ENCODE assay signal across 1 cellular context in genomic region chr6:42315991-42316378, GRCh38.
TF ChIP-seq lines count a peak whose summit lies in the region.

No MANE protein-coding gene starts in this region.

TF ChIP-seq in K562, 482 proteins besides CTCF, POLR2A, EP300 and RAD21 (continued from another document):
- no peak for TF ChIP-seq TSHZ1 (CRISPR knock-in tag; IDR thresholded peaks at IDR 0.05)
- no peak for TF ChIP-seq RHOXF2B (CRISPR knock-in tag; conservative IDR thresholded peaks at IDR 0.05)
- no peak for TF ChIP-seq RBM34 (IDR thresholded peaks at IDR 0.05; ENCODE audit: borderline replicate concordance, insufficient read depth, low read length)
- TF ChIP-seq ZNF696 (CRISPR knock-in tag; conservative IDR thresholded peaks at IDR 0.05) = no peak
- TF ChIP-seq CBX1 (IDR thresholded peaks at IDR 0.05; ENCODE audit: low read depth) = no peak
- no peak for TF ChIP-seq MBD2 (IDR thresholded peaks at IDR 0.05; ENCODE audit: borderline replicate concordance, low read depth)
- TF ChIP-seq LARP7 (IDR thresholded peaks at IDR 0.05) = no peak
- TF ChIP-seq ESRRA (IDR thresholded peaks at IDR 0.05; ENCODE audit: borderline replicate concordance, low read depth) = no peak; the same call in 1 of the 2 replicates
- TF ChIP-seq NCOA6 (IDR thresholded peaks at IDR 0.05) = no peak
- TF ChIP-seq ZBTB12 (CRISPR knock-in tag; IDR thresholded peaks at IDR 0.05) = no peak
- TF ChIP-seq RUNX1 (IDR thresholded peaks at IDR 0.05; ENCODE audit: low read depth) = no peak
- TF ChIP-seq SRSF7 (optimal IDR thresholded peaks at IDR 0.05; ENCODE audit: low read depth, low read length) = no peak
- TF ChIP-seq HMG20A (CRISPR knock-in tag; conservative IDR thresholded peaks at IDR 0.05) = no peak
- TF ChIP-seq U2AF1 (optimal IDR thresholded peaks at IDR 0.05; ENCODE audit: low read depth, low read length) = no peak
- TF ChIP-seq GTF2E2 (tag; IDR thresholded peaks at IDR 0.05) = 0 out of 2 replicates have a peak, but pooled peaks have one; percentile 2
- no peak for TF ChIP-seq USF1 (CRISPR knock-in tag; IDR thresholded peaks at IDR 0.05)
- TF ChIP-seq, protein P1, sequence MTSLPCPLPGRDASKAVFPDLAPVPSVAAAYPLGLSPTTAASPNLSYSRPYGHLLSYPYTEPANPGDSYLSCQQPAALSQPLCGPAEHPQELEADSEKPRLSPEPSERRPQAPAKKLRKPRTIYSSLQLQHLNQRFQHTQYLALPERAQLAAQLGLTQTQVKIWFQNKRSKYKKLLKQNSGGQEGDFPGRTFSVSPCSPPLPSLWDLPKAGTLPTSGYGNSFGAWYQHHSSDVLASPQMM (CRISPR knock-in tag; IDR thresholded peaks at IDR 0.05) = no peak
- TF ChIP-seq ZNF232 (CRISPR knock-in tag; IDR thresholded peaks at IDR 0.05) = no peak
- TF ChIP-seq PRDM10 (IDR thresholded peaks at IDR 0.05; ENCODE audit: partially characterized antibody) = no peak
- TF ChIP-seq ZNF778 (CRISPR knock-in tag; IDR thresholded peaks at IDR 0.05) = no peak
- TF ChIP-seq, protein P2, sequence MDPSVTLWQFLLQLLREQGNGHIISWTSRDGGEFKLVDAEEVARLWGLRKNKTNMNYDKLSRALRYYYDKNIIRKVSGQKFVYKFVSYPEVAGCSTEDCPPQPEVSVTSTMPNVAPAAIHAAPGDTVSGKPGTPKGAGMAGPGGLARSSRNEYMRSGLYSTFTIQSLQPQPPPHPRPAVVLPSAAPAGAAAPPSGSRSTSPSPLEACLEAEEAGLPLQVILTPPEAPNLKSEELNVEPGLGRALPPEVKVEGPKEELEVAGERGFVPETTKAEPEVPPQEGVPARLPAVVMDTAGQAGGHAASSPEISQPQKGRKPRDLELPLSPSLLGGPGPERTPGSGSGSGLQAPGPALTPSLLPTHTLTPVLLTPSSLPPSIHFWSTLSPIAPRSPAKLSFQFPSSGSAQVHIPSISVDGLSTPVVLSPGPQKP (CRISPR knock-in tag; IDR thresholded peaks at IDR 0.05) = no peak
- TF ChIP-seq RCOR1 (IDR thresholded peaks at IDR 0.05; ENCODE audit: borderline replicate concordance in 1 of 2, low read depth in 2 of 2, low read length in 2 of 2) = peak in 1 of 2 experiments; percentile 23; a peak in 1 of 4 replicates
- TF ChIP-seq, protein P3, sequence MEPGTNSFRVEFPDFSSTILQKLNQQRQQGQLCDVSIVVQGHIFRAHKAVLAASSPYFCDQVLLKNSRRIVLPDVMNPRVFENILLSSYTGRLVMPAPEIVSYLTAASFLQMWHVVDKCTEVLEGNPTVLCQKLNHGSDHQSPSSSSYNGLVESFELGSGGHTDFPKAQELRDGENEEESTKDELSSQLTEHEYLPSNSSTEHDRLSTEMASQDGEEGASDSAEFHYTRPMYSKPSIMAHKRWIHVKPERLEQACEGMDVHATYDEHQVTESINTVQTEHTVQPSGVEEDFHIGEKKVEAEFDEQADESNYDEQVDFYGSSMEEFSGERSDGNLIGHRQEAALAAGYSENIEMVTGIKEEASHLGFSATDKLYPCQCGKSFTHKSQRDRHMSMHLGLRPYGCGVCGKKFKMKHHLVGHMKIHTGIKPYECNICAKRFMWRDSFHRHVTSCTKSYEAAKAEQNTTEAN (CRISPR knock-in tag; IDR thresholded peaks at IDR 0.05) = no peak
- TF ChIP-seq XRCC4 (IDR thresholded peaks at IDR 0.05; ENCODE audit: extremely low read depth, insufficient read depth, insufficient read length) = no peak
- TF ChIP-seq PML (IDR thresholded peaks at IDR 0.05; ENCODE audit: low read length) = no peak
- TF ChIP-seq JUN (IDR thresholded peaks at IDR 0.05; ENCODE audit: borderline replicate concordance, low read depth, low read length) = peak; percentile 93
- TF ChIP-seq JUN (CRISPR knock-in tag; IDR thresholded peaks at IDR 0.05; ENCODE audit: borderline replicate concordance) = no peak
- no peak for TF ChIP-seq ZFX (CRISPR knock-in tag; IDR thresholded peaks at IDR 0.05)
- TF ChIP-seq RFX5 (IDR thresholded peaks at IDR 0.05; ENCODE audit: low read depth, low read length) = no peak
- peak; percentile 43 for TF ChIP-seq ADNP (tag; IDR thresholded peaks at IDR 0.05)
- TF ChIP-seq FIP1L1 (IDR thresholded peaks at IDR 0.05; ENCODE audit: low read depth, low read length, poor library complexity, severe bottlenecking) = no peak
- TF ChIP-seq DDX20 (tag; IDR thresholded peaks at IDR 0.05; ENCODE audit: low read depth) = no peak
- no peak for TF ChIP-seq TSC22D4 (tag; IDR thresholded peaks at IDR 0.05)
- 0 out of 2 replicates have a peak, but pooled peaks have one; percentile 12 for TF ChIP-seq ETV5 (CRISPR knock-in tag; IDR thresholded peaks at IDR 0.05; ENCODE audit: low read depth)
- no peak for TF ChIP-seq KLF13 (tag; IDR thresholded peaks at IDR 0.05; ENCODE audit: borderline replicate concordance, low read depth)
- no peak for TF ChIP-seq EZH2 (IDR thresholded peaks at IDR 0.05; ENCODE audit: borderline replicate concordance, low read depth, low read length)
- no peak for TF ChIP-seq CBFA2T2 (conservative IDR thresholded peaks at IDR 0.05)
- peak; percentile 32; the same call in 1 of the 2 replicates for TF ChIP-seq TEAD2 (tag; IDR thresholded peaks at IDR 0.05)
- TF ChIP-seq TFAM (CRISPR knock-in tag; conservative IDR thresholded peaks at IDR 0.05) = no peak
- TF ChIP-seq JUND (IDR thresholded peaks at IDR 0.05; ENCODE audit: borderline replicate concordance, low read depth, low read length) = peak; percentile 95
- TF ChIP-seq JUND (tag; IDR thresholded peaks at IDR 0.05; ENCODE audit: borderline replicate concordance, low read depth, low read length) = peak; percentile 92; the same call in 1 of the 3 replicates
- TF ChIP-seq, protein P4, sequence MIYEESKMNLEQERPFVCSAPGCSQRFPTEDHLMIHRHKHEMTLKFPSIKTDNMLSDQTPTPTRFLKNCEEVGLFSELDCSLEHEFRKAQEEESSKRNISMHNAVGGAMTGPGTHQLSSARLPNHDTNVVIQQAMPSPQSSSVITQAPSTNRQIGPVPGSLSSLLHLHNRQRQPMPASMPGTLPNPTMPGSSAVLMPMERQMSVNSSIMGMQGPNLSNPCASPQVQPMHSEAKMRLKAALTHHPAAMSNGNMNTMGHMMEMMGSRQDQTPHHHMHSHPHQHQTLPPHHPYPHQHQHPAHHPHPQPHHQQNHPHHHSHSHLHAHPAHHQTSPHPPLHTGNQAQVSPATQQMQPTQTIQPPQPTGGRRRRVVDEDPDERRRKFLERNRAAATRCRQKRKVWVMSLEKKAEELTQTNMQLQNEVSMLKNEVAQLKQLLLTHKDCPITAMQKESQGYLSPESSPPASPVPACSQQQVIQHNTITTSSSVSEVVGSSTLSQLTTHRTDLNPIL (CRISPR knock-in tag; IDR thresholded peaks at IDR 0.05) = no peak
- TF ChIP-seq ATF6 (CRISPR knock-in tag; IDR thresholded peaks at IDR 0.05) = no peak
- TF ChIP-seq, protein P5, sequence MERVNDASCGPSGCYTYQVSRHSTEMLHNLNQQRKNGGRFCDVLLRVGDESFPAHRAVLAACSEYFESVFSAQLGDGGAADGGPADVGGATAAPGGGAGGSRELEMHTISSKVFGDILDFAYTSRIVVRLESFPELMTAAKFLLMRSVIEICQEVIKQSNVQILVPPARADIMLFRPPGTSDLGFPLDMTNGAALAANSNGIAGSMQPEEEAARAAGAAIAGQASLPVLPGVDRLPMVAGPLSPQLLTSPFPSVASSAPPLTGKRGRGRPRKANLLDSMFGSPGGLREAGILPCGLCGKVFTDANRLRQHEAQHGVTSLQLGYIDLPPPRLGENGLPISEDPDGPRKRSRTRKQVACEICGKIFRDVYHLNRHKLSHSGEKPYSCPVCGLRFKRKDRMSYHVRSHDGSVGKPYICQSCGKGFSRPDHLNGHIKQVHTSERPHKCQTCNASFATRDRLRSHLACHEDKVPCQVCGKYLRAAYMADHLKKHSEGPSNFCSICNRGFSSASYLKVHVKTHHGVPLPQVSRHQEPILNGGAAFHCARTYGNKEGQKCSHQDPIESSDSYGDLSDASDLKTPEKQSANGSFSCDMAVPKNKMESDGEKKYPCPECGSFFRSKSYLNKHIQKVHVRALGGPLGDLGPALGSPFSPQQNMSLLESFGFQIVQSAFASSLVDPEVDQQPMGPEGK (CRISPR knock-in tag; IDR thresholded peaks at IDR 0.05; ENCODE audit: borderline replicate concordance) = no peak
- no peak for TF ChIP-seq PPARD (CRISPR knock-in tag; IDR thresholded peaks at IDR 0.05)
- no peak for TF ChIP-seq POLR2AphosphoS2 (IDR thresholded peaks at IDR 0.05; ENCODE audit: low read length)
- no peak for TF ChIP-seq KDM2B (CRISPR knock-in tag; IDR thresholded peaks at IDR 0.05)
- TF ChIP-seq SREBF1 (IDR thresholded peaks at IDR 0.05; ENCODE audit: borderline replicate concordance, low read depth, low read length) = no peak
- no peak for TF ChIP-seq ZNF124 (CRISPR knock-in tag; IDR thresholded peaks at IDR 0.05)
- TF ChIP-seq CCNT2 (IDR thresholded peaks at IDR 0.05; ENCODE audit: borderline replicate concordance, extremely low read depth, insufficient read length, low read depth, low read length) = no peak
